In genomic region chr3:78757734-78758133, GRCh38 we compare ENCODE assay signal across 25 cellular contexts.
DNase-seq lines count a peak whose midpoint lies in the region; ATAC-seq and TF ChIP-seq lines count a peak whose summit lies in the region.
"Had no signal": no experiment of that assay in that cellular context is flagged by ENCODE, and none has a peak within 500 bp of the region (broad histone marks: within the 10 kb centered on the region; RNA-seq: fewer than 3 reads in every experiment).

No MANE protein-coding gene starts in this region.

- H3K4me3 ChIP-seq in A673 (ENCODE audit: low read depth, low read length, poor library complexity, severe bottlenecking): no peak overlapping the region
- H3K4me3 ChIP-seq in osteoblast (ENCODE audit: insufficient read depth, low read length): no peak overlapping the region
- no peak overlapping the region for H3K4me3 ChIP-seq in hepatocyte
- H3K4me3 ChIP-seq: BLaER1 treated with 17β-estradiol and CSF1 and Interleukin-3, amounts not matched to agents 10 nM and 100 nM; heart left ventricle; psoas muscle; skin epidermis had no signal

- no TSS peak for BruUV-seq in A673 (replicated peaks; lab: Mats Ljungman, UMichigan)

- POLR2A ChIA-PET in A673 (lab: Charles Lee; ENCODE audit: low non-redundant PET): no interaction called here

- no peak for DNase-seq in A673 (ENCODE audit: low spot score)
- peak; percentile 69 for DNase-seq in SK-MEL-5 (ENCODE audit: low read depth, low spot score)
- DNase-seq in globus pallidus (ENCODE audit: low spot score): peak; percentile 64
- DNase-seq in osteoblast (ENCODE audit: insufficient read length, low spot score, missing footprints): peak; percentile 8
- no peak for DNase-seq in hepatocyte (ENCODE audit: low spot score)
- DNase-seq in NCI-H187 treated with DMSO at 0.1 percent for 48 hours (lab: John Stamatoyannopoulos, UW): no peak
- DNase-seq in COR-L47 (lab: John Stamatoyannopoulos, UW): no peak
- DNase-seq: ACHN; activated CD4-positive, alpha-beta T cell treated with anti-CD3 and anti-CD28 coated beads, Interleukin-2, amount 50 U/mL, for 1 hour; activated CD8-positive, alpha-beta memory T cell treated with anti-CD3 and anti-CD28 coated beads, Interleukin-2, amount 10 ng/mL, durations not matched to agents 7 days and 5 days; activated naive CD4-positive, alpha-beta T cell treated with Interleukin-2 at 50 U/mL for 16 hours; activated T-cell treated with anti-CD3 and anti-CD28 coated beads, Interleukin-2, amount 50 U/mL, for 72 hours; amniotic stem cell; dermis blood vessel endothelial cell; EL; left cardiac atrium; NCI-H1092 treated with DMSO at 0.1 percent for 48 hours; NCI-H2081; psoas muscle; T-helper 9 cell had no signal

- H3K79me2 ChIP-seq in osteoblast (ENCODE audit: insufficient read depth, low read length) (no peaks in the 10 kb centered on the region), hepatocyte (peaks cover 3% of the 10 kb centered on the region)

- ATAC-seq in HG03571 (IDR thresholded peaks at IDR 0.05; ENCODE audit: unreplicated experiment): no peak
- ATAC-seq: activated CD8-positive, alpha-beta memory T cell treated with anti-CD3 and anti-CD28 coated beads, Interleukin-2, amount 10 ng/mL, durations not matched to agents 7 days and 5 days; activated T-cell treated with anti-CD3 and anti-CD28 coated beads, Interleukin-2, amount 50 U/mL, for 72 hours; natural killer cell treated with Interleukin-12 subunit alpha and Interleukin-12 subunit beta and Interleukin-15 and Interleukin-18, amount 100 ng/mL, for 72 hours; psoas muscle had no signal

- no peaks in the 10 kb centered on the region for H4K20me1 ChIP-seq in osteoblast (ENCODE audit: insufficient read depth, low read length)
- no peaks in the 10 kb centered on the region for H4K20me1 ChIP-seq in hepatocyte (ENCODE audit: insufficient read depth, poor library complexity, severe bottlenecking)

- CTCF ChIA-PET in A673 (lab: Charles Lee): no interaction called here

- no peak overlapping the region for H2AFZ ChIP-seq in osteoblast (ENCODE audit: low read length)
- no peak overlapping the region for H2AFZ ChIP-seq in hepatocyte

- H3K4me1 ChIP-seq in A673 (ENCODE audit: insufficient read depth, low read length, poor library complexity, severe bottlenecking) (peaks cover 20% of the 10 kb centered on the region), osteoblast (ENCODE audit: insufficient read depth, low read length) (peaks cover 11% of the 10 kb centered on the region), hepatocyte (ENCODE audit: insufficient read depth) (no peaks in the 10 kb centered on the region)
- H3K4me1 ChIP-seq: psoas muscle had no signal

- no peaks in the 10 kb centered on the region for H3K9me3 ChIP-seq in A673 (ENCODE audit: low read depth, low read length, poor library complexity, severe bottlenecking)
- no peaks in the 10 kb centered on the region for H3K9me3 ChIP-seq in osteoblast (ENCODE audit: low read depth, low read length)
- H3K9me3 ChIP-seq in hepatocyte (ENCODE audit: low read depth): no peaks in the 10 kb centered on the region
- H3K9me3 ChIP-seq: heart left ventricle, psoas muscle had no signal

- H3K27ac ChIP-seq in A673 (ENCODE audit: low read depth, low read length, poor library complexity, severe bottlenecking) (peak overlapping the region; percentile 27), osteoblast (ENCODE audit: low read depth, low read length) (no peak overlapping the region), hepatocyte (no peak overlapping the region)
- H3K27ac ChIP-seq: BLaER1 treated with 17β-estradiol and CSF1 and Interleukin-3, amounts not matched to agents 10 nM and 100 nM; heart left ventricle; psoas muscle; skin epidermis had no signal

- TF ChIP-seq CTCF in A673 (conservative IDR thresholded peaks at IDR 0.05; ENCODE audit: low read depth, low read length) (no peak), osteoblast (IDR thresholded peaks at IDR 0.05; ENCODE audit: extremely low read depth, low read depth, low read length) (no peak), hepatocyte (IDR thresholded peaks at IDR 0.05; ENCODE audit: poor library complexity) (no peak)

- intact Hi-C loops in A673 (cut with micrococcal nuclease; ENCODE audit: unreplicated experiment): no loop called here

- H3K9me2 ChIP-seq in hepatocyte (replicated peaks; ENCODE audit: insufficient read depth): no peaks in the 10 kb centered on the region

- 60% methylated on average over 4 of the region's 4 CpGs for WGBS in hepatocyte (ENCODE audit: low lambda C conversion rate, missing lambda C conversion rate)

- H3K4me2 ChIP-seq in osteoblast (ENCODE audit: insufficient read depth, low read length): no peak overlapping the region
- H3K4me2 ChIP-seq in hepatocyte: no peak overlapping the region
- H3K4me2 ChIP-seq: BLaER1 treated with 17β-estradiol and CSF1 and Interleukin-3, amounts not matched to agents 10 nM and 100 nM had no signal

- H3K27me3 ChIP-seq in A673 (replicated peaks; ENCODE audit: insufficient read depth, low read depth, low read length, poor library complexity): no peaks in the 10 kb centered on the region
- no peaks in the 10 kb centered on the region for H3K27me3 ChIP-seq in osteoblast (ENCODE audit: insufficient read depth, low read length)
- H3K27me3 ChIP-seq in hepatocyte: no peaks in the 10 kb centered on the region
- H3K27me3 ChIP-seq: BLaER1 treated with 17β-estradiol and CSF1 and Interleukin-3, amounts not matched to agents 10 nM and 100 nM; heart left ventricle had no signal

- H3K36me3 ChIP-seq in A673 (ENCODE audit: insufficient read depth, low read length, poor library complexity, severe bottlenecking): no peaks in the 10 kb centered on the region
- no peaks in the 10 kb centered on the region for H3K36me3 ChIP-seq in osteoblast (ENCODE audit: insufficient read depth, low read length)
- no peaks in the 10 kb centered on the region for H3K36me3 ChIP-seq in hepatocyte (replicated peaks; ENCODE audit: insufficient read depth, low read depth)
- H3K36me3 ChIP-seq: heart left ventricle had no signal

- in situ Hi-C loops in SK-MEL-5 (cut with HindIII; ENCODE audit: low pct_unique_long_range_greater_than_20kb, low sequenced_read_pairs): no loop called here

Comparison
In these comparisons a context has a peak if more than half of its experiments do, and no peak if none do; other contexts are left out.
1. DNase-seq: peak in SK-MEL-5 (single experiment), globus pallidus (single experiment) and osteoblast (single experiment); none in A673 (single experiment), hepatocyte (single experiment), NCI-H187 treated with DMSO at 0.1 percent for 48 hours (single experiment) and COR-L47 (single experiment).